ENCODE assay signal across 9 cellular contexts in the genomic region with DNA sequence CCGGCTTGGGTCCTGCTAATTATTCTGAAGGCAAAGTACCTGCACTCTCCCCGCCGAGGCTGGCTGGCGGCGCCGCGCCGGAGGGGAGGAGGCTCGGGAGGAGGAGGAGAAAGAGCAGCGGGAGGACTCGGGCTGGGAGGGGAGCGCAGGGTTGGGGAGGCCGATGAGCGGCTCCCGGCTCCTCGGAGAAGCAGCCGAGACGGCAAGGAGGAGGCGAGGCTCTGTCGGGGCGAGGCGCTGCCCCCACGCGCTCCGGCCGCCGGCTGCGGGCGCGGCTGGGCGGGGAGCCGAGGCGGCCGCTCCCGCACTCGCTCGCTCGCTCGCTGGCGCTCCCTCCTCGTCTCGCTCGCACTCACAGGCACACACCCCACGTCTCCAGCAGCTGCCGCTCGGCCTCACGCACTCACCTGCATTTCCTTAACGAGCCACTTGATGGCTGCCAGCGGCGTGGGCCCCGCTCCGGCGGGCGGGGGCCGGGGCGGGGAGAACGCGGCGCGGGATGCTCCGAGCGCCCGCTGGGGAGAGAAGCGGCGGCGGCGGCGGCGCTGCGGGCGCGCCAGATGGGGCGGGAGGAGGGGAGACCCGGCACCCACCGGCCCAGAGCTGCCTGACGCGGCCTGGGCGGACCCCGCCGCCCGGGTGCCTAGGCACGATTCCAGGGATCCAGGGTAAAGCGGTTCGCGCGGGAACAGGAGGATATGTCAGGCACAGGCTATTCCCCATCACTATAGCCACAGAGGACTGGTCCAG. TPM values are rescaled to one million over a fixed set of nuclear protein-coding genes. Genes with fewer than 3 reads are reported as not detected.
DNase-seq lines count a peak whose midpoint lies in the region; ATAC-seq, FAIRE-seq and TF ChIP-seq lines count a peak whose summit lies in the region.
"Had no signal": no experiment of that assay in that cellular context is flagged by ENCODE, and none has a peak within 500 bp of the region (broad histone marks: within the 10 kb centered on the region; RNA-seq: fewer than 3 reads in every experiment).

Gene PTPRD, minus strand, starts transcription at position 354 of the 750 bp plus-strand sequence.

- intact Hi-C loops in activated T-helper 1 cell treated with anti-CD3 and anti-CD28 coated beads, Interleukin-12 subunit alpha, Interleukin-12 subunit beta, Interleukin-2, Interleukin-4 antibody, amounts not matched to agents 30 ng/mL and 10 ng/mL and 1 ng/mL, durations not matched to agents 14 hours and 24 hours and 36 hours (cut with micrococcal nuclease) = no loop called here
- intact Hi-C loops in cardiac septum (cut with DNase I) = no loop called here
- intact Hi-C loops in CD4-positive, alpha-beta memory T cell (cut with micrococcal nuclease) = no loop called here

- H4K20me1 ChIP-seq in osteoblast (ENCODE audit: insufficient read depth, low read length) = no peaks in the 10 kb centered on the region

- no peaks in the 10 kb centered on the region for H3K4me1 Mint-ChIP-seq in activated T-helper 1 cell treated with anti-CD3 and anti-CD28 coated beads, Interleukin-12 subunit alpha, Interleukin-12 subunit beta, Interleukin-2, Interleukin-4 antibody, amounts not matched to agents 30 ng/mL and 10 ng/mL and 1 ng/mL, durations not matched to agents 14 hours and 24 hours and 36 hours (ENCODE audit: low read depth)
- H3K4me1 Mint-ChIP-seq in CD4-positive, alpha-beta memory T cell = peaks cover 0 to 13% (median 2%) of the 10 kb centered on the region in 4 donors

- DNase-seq in A172 (ENCODE audit: low spot score) = peak; percentile 19
- peak; percentile 14 for DNase-seq in GM12892 (ENCODE audit: insufficient read length)
- DNase-seq in NCI-H1694 (lab: John Stamatoyannopoulos, UW) = peak; percentile 34
- peak; percentile 14 for DNase-seq in activated T-helper 1 cell treated with anti-CD3 and anti-CD28 coated beads, Interleukin-12 subunit alpha, Interleukin-12 subunit beta, Interleukin-2, Interleukin-4 antibody, amounts not matched to agents 30 ng/mL and 10 ng/mL and 1 ng/mL, durations not matched to agents 14 hours and 24 hours and 36 hours (ENCODE audit: low spot score)
- DNase-seq in cardiac septum (ENCODE audit: low spot score) = peak; percentile 74
- DNase-seq in osteoblast (ENCODE audit: insufficient read length, low spot score, missing footprints) = peak; percentile 88
- no peak for DNase-seq in CD4-positive, alpha-beta memory T cell

- H2AFZ ChIP-seq in osteoblast (ENCODE audit: low read length) = peak within 1 kb of the TSS; percentile 26

- FAIRE-seq in GM12892 (lab: Jason Lieb, UNC) = no peak

- no peaks in the 10 kb centered on the region for H3K79me2 ChIP-seq in osteoblast (ENCODE audit: insufficient read depth, low read length)

- no peak for TF ChIP-seq POLR2A in GM12892 (IDR thresholded peaks at IDR 0.05; ENCODE audit: low read depth, low read length)

- H3K27ac ChIP-seq in osteoblast (ENCODE audit: low read depth, low read length) = no peak within 1 kb of the TSS
- H3K27ac ChIP-seq in CD4-positive, alpha-beta memory T cell (ENCODE audit: low read depth, low read length) = no peak within 1 kb of the TSS

- POLR2A ChIA-PET in CD4-positive, alpha-beta memory T cell (lab: Charles Lee; ENCODE audit: partially characterized antibody) = no interaction called here

- peak within 1 kb of the TSS; percentile 60 for H3K4me2 ChIP-seq in osteoblast (ENCODE audit: insufficient read depth, low read length)

- H3K36me3 Mint-ChIP-seq in activated T-helper 1 cell treated with anti-CD3 and anti-CD28 coated beads, Interleukin-12 subunit alpha, Interleukin-12 subunit beta, Interleukin-2, Interleukin-4 antibody, amounts not matched to agents 30 ng/mL and 10 ng/mL and 1 ng/mL, durations not matched to agents 14 hours and 24 hours and 36 hours (ENCODE audit: low read depth) = no peaks in the 10 kb centered on the region
- no peaks in the 10 kb centered on the region for H3K36me3 Mint-ChIP-seq in CD4-positive, alpha-beta memory T cell

- ATAC-seq in HG02852 (IDR thresholded peaks at IDR 0.05; ENCODE audit: unreplicated experiment) = peak; percentile 97
- ATAC-seq: HCT116 had no signal

- no peaks in the 10 kb centered on the region for H3K36me3 ChIP-seq in osteoblast (ENCODE audit: insufficient read depth, low read length)
- H3K36me3 ChIP-seq in CD4-positive, alpha-beta memory T cell (ENCODE audit: insufficient read depth, low read length) = no peaks in the 10 kb centered on the region

- no peaks in the 10 kb centered on the region for H3K4me1 ChIP-seq in osteoblast (ENCODE audit: insufficient read depth, low read length)
- no peaks in the 10 kb centered on the region for H3K4me1 ChIP-seq in CD4-positive, alpha-beta memory T cell (ENCODE audit: insufficient read depth, low read length)

- peaks cover 34% of the 10 kb centered on the region for H3K27me3 Mint-ChIP-seq in activated T-helper 1 cell treated with anti-CD3 and anti-CD28 coated beads, Interleukin-12 subunit alpha, Interleukin-12 subunit beta, Interleukin-2, Interleukin-4 antibody, amounts not matched to agents 30 ng/mL and 10 ng/mL and 1 ng/mL, durations not matched to agents 14 hours and 24 hours and 36 hours (ENCODE audit: insufficient read depth)
- peaks cover 16 to 19% of the 10 kb centered on the region in 2 donors for H3K27me3 Mint-ChIP-seq in CD4-positive, alpha-beta memory T cell

- no peaks in the 10 kb centered on the region for H3K9me3 ChIP-seq in osteoblast (ENCODE audit: low read depth, low read length)
- H3K9me3 ChIP-seq in CD4-positive, alpha-beta memory T cell (ENCODE audit: control insufficient read depth in 1 of 2, low read length in 2 of 2) = no peaks in the 10 kb centered on the region

- H3K27me3 ChIP-seq in osteoblast (ENCODE audit: insufficient read depth, low read length) = peaks cover 15% of the 10 kb centered on the region
- H3K27me3 ChIP-seq in CD4-positive, alpha-beta memory T cell (ENCODE audit: insufficient read depth, low read length) = no peaks in the 10 kb centered on the region

- no peaks in the 10 kb centered on the region for H3K9me3 Mint-ChIP-seq in activated T-helper 1 cell treated with anti-CD3 and anti-CD28 coated beads, Interleukin-12 subunit alpha, Interleukin-12 subunit beta, Interleukin-2, Interleukin-4 antibody, amounts not matched to agents 30 ng/mL and 10 ng/mL and 1 ng/mL, durations not matched to agents 14 hours and 24 hours and 36 hours
- H3K9me3 Mint-ChIP-seq in CD4-positive, alpha-beta memory T cell = peaks cover 0 to 25% (median 16%) of the 10 kb centered on the region in 8 donors

- H3K4me3 Mint-ChIP-seq in activated T-helper 1 cell treated with anti-CD3 and anti-CD28 coated beads, Interleukin-12 subunit alpha, Interleukin-12 subunit beta, Interleukin-2, Interleukin-4 antibody, amounts not matched to agents 30 ng/mL and 10 ng/mL and 1 ng/mL, durations not matched to agents 14 hours and 24 hours and 36 hours = peak within 1 kb of the TSS; percentile 68
- peak within 1 kb of the TSS in 3 of 8 donors; percentile 31 to 56 (median 33) for H3K4me3 Mint-ChIP-seq in CD4-positive, alpha-beta memory T cell

- no peak within 1 kb of the TSS for H3K27ac Mint-ChIP-seq in activated T-helper 1 cell treated with anti-CD3 and anti-CD28 coated beads, Interleukin-12 subunit alpha, Interleukin-12 subunit beta, Interleukin-2, Interleukin-4 antibody, amounts not matched to agents 30 ng/mL and 10 ng/mL and 1 ng/mL, durations not matched to agents 14 hours and 24 hours and 36 hours
- H3K27ac Mint-ChIP-seq in CD4-positive, alpha-beta memory T cell = peak within 1 kb of the TSS in 1 of 7 donors; percentile 43

- H3K4me3 ChIP-seq in osteoblast (ENCODE audit: insufficient read depth, low read length) = peak within 1 kb of the TSS; percentile 47
- no peak within 1 kb of the TSS for H3K4me3 ChIP-seq in CD4-positive, alpha-beta memory T cell (ENCODE audit: low read length in 2 of 2)

- CTCF ChIA-PET in CD4-positive, alpha-beta memory T cell (lab: Charles Lee; ENCODE audit: partially characterized antibody) = no interaction called here

- TF ChIP-seq CTCF in osteoblast (IDR thresholded peaks at IDR 0.05; ENCODE audit: extremely low read depth, low read depth, low read length) = no peak

RNA-seq across cellular contexts. Expression of gene PTPRD, which starts in this region (rescaled TPM):
- 0.71 and 1.0 TPM in 2 replicates for total RNA-seq in A172 (2014; rRNA removed; shearing (Covaris generic))
- polyA plus RNA-seq in GM12892 (2012; ENCODE audit: missing spikeins) = not detected
- 0.05 TPM in 2 replicates for total RNA-seq in activated T-helper 1 cell treated with anti-CD3 and anti-CD28 coated beads, Interleukin-12 subunit alpha, Interleukin-12 subunit beta, Interleukin-2, Interleukin-4 antibody, amounts not matched to agents 30 ng/mL and 10 ng/mL and 1 ng/mL, durations not matched to agents 14 hours and 24 hours and 36 hours
- 13.0 TPM for total RNA-seq in cardiac septum
- total RNA-seq in osteoblast = 23.9 and 24.8 TPM in 2 replicates
- not detected for total RNA-seq in CD4-positive, alpha-beta memory T cell
- polyA plus RNA-seq in CD4-positive, alpha-beta memory T cell = not detected

Comparison
In these comparisons a context has a peak if more than half of its experiments do, and no peak if none do; other contexts are left out.
1. Peak in DNase-seq in activated T-helper 1 cell treated with anti-CD3 and anti-CD28 coated beads, Interleukin-12 subunit alpha, Interleukin-12 subunit beta, Interleukin-2, Interleukin-4 antibody, amounts not matched to agents 30 ng/mL and 10 ng/mL and 1 ng/mL, durations not matched to agents 14 hours and 24 hours and 36 hours; RNA of the gene not detected or under 1 TPM.
2. DNase-seq: peak in A172 (single experiment), GM12892 (single experiment), NCI-H1694 (single experiment), cardiac septum (single experiment) and osteoblast (single experiment); none in CD4-positive, alpha-beta memory T cell (0 of 5).